In genomic region chr20:43974665-43975064, GRCh38 we compare ENCODE assay signal across 29 cellular contexts.
DNase-seq lines count a peak whose midpoint lies in the region; ATAC-seq, FAIRE-seq and TF ChIP-seq lines count a peak whose summit lies in the region.
"Had no signal": no experiment of that assay in that cellular context is flagged by ENCODE, and none has a peak within 500 bp of the region (broad histone marks: within the 10 kb centered on the region; RNA-seq: fewer than 3 reads in every experiment).

No MANE protein-coding gene starts in this region.

- H3K9me1 ChIP-seq in keratinocyte (ENCODE audit: control insufficient read depth, extremely low read depth, insufficient read depth, low read length), result no peaks in the 10 kb centered on the region

- no peaks in the 10 kb centered on the region for H3K9me2 ChIP-seq in HCT116 (ENCODE audit: insufficient read depth)

- POLR2A ChIA-PET in activated CD8-positive, alpha-beta T cell treated with anti-CD3 and anti-CD28 coated beads for 36 hours (lab: Charles Lee), result interaction anchor here (0.6 kb wide), 1 partner anchor 21 kb away, joined by 3 read pairs; no protein-coding TSS in a partner anchor
- POLR2A ChIA-PET in activated CD8-positive, alpha-beta T cell treated with anti-CD3 and anti-CD28 coated beads, Interleukin-2, amount 10 ng/mL, durations not matched to agents 7 days and 5 days (lab: Charles Lee), result no interaction called here
- POLR2A ChIA-PET in HCT116 (lab: Charles Lee), result interaction anchor here (1.0 to 2.6 kb wide), 6 partner anchors 11 to 130 kb away, joined by 3 to 14 read pairs (median 4); no protein-coding TSS in a partner anchor

- H3K9ac ChIP-seq in HCT116 (ENCODE audit: low read length) (no peak overlapping the region), keratinocyte (ENCODE audit: control insufficient read depth, extremely low read depth, insufficient read depth, low read length) (peak overlapping the region; percentile 0)

- no peak for TF ChIP-seq RAD21 in HCT116 (IDR thresholded peaks at IDR 0.05; ENCODE audit: low read depth)

- in situ Hi-C loops in G401 (cut with HindIII; ENCODE audit: low sequenced_read_pairs), result no loop called here

- peaks cover 1% of the 10 kb centered on the region for H3K9me3 Mint-ChIP-seq in activated CD8-positive, alpha-beta T cell treated with anti-CD3 and anti-CD28 coated beads for 36 hours
- no peaks in the 10 kb centered on the region for H3K9me3 Mint-ChIP-seq in activated CD8-positive, alpha-beta T cell treated with anti-CD3 and anti-CD28 coated beads, Interleukin-2, amount 10 ng/mL, durations not matched to agents 7 days and 5 days (ENCODE audit: insufficient read depth)
- H3K9me3 Mint-ChIP-seq: CD8-positive, alpha-beta T cell; nephron had no signal

- ATAC-seq in activated CD8-positive, alpha-beta T cell treated with anti-CD3 and anti-CD28 coated beads for 36 hours, result no peak
- no peak for ATAC-seq in activated CD8-positive, alpha-beta T cell treated with anti-CD3 and anti-CD28 coated beads, Interleukin-2, amount 10 ng/mL, durations not matched to agents 7 days and 5 days
- ATAC-seq in HCT116, result peak; percentile 17; the same call in 1 of the 2 replicates
- no peak for ATAC-seq in T-helper 17 cell
- ATAC-seq: CD8-positive, alpha-beta T cell; lower lobe of right lung; mucosa of descending colon had no signal

- RAD21 ChIA-PET in HCT116 (lab: Charles Lee; ENCODE audit: low non-redundant PET in 1 of 2, low total read pairs in 2 of 2, uncharacterized antibody in 2 of 2, unreplicated experiment in 2 of 2), result no interaction called here

- H3K9me3 ChIP-seq in HCT116 (ENCODE audit: control insufficient read depth in 1 of 2, insufficient read depth in 1 of 2, low read depth in 1 of 2, low read length in 2 of 2) (no peaks in the 10 kb centered on the region), T-helper 17 cell (ENCODE audit: control insufficient read depth, low read length, poor library complexity, severe bottlenecking) (no peaks in the 10 kb centered on the region), keratinocyte (ENCODE audit: control insufficient read depth, low read depth, low read length) (no peaks in the 10 kb centered on the region)
- H3K9me3 ChIP-seq: lower lobe of right lung, mucosa of descending colon, thyroid gland had no signal

- H3K27ac Mint-ChIP-seq in activated CD8-positive, alpha-beta T cell treated with anti-CD3 and anti-CD28 coated beads for 36 hours, result peak overlapping the region; percentile 79
- H3K27ac Mint-ChIP-seq in activated CD8-positive, alpha-beta T cell treated with anti-CD3 and anti-CD28 coated beads, Interleukin-2, amount 10 ng/mL, durations not matched to agents 7 days and 5 days, result no peak overlapping the region
- H3K27ac Mint-ChIP-seq in T-helper 17 cell, result no peak overlapping the region
- H3K27ac Mint-ChIP-seq: activated CD4-positive, alpha-beta T cell treated with anti-CD3 and anti-CD28 coated beads, Interleukin-2, amount 10 ng/mL, durations not matched to agents 24 days and 14 days; B cell; CD8-positive, alpha-beta T cell; nephron; T-helper 2 cell treated with Interferon-gamma antibody and Interleukin-4, amounts not matched to agents 5 μg/mL and 100 μg/mL, for 36 hours had no signal

- FAIRE-seq in keratinocyte (lab: Jason Lieb, UNC), result no peak
- FAIRE-seq: endothelial cell of umbilical vein, GM12892, H1 had no signal

- H3K79me2 ChIP-seq in HCT116 (ENCODE audit: insufficient read depth, low read length) (no peaks in the 10 kb centered on the region), keratinocyte (ENCODE audit: control insufficient read depth, insufficient read depth, low read length) (no peaks in the 10 kb centered on the region)

- H3K36me3 Mint-ChIP-seq in activated CD8-positive, alpha-beta T cell treated with anti-CD3 and anti-CD28 coated beads for 36 hours (ENCODE audit: low read depth), result no peaks in the 10 kb centered on the region
- H3K36me3 Mint-ChIP-seq in activated CD8-positive, alpha-beta T cell treated with anti-CD3 and anti-CD28 coated beads, Interleukin-2, amount 10 ng/mL, durations not matched to agents 7 days and 5 days (ENCODE audit: low read depth), result peaks cover 5% of the 10 kb centered on the region
- H3K36me3 Mint-ChIP-seq in T-helper 17 cell (ENCODE audit: low read depth), result peaks cover 2% of the 10 kb centered on the region
- H3K36me3 Mint-ChIP-seq: CD8-positive, alpha-beta T cell; IgD-negative memory B cell had no signal

- H2AFZ ChIP-seq in HCT116 (ENCODE audit: low read depth, low read length, poor library complexity, severe bottlenecking), result no peak overlapping the region
- no peak overlapping the region for H2AFZ ChIP-seq in keratinocyte (ENCODE audit: control insufficient read depth, low read length)

- H3K4me1 Mint-ChIP-seq in activated CD8-positive, alpha-beta T cell treated with anti-CD3 and anti-CD28 coated beads for 36 hours (ENCODE audit: low read depth), result peaks cover 21% of the 10 kb centered on the region
- H3K4me1 Mint-ChIP-seq in activated CD8-positive, alpha-beta T cell treated with anti-CD3 and anti-CD28 coated beads, Interleukin-2, amount 10 ng/mL, durations not matched to agents 7 days and 5 days (ENCODE audit: low read depth), result no peaks in the 10 kb centered on the region
- H3K4me1 Mint-ChIP-seq in T-helper 17 cell, result peaks cover 6% of the 10 kb centered on the region
- H3K4me1 Mint-ChIP-seq: B cell, nephron had no signal

- H3K4me3 Mint-ChIP-seq in activated CD8-positive, alpha-beta T cell treated with anti-CD3 and anti-CD28 coated beads for 36 hours, result no peak overlapping the region
- H3K4me3 Mint-ChIP-seq in activated CD8-positive, alpha-beta T cell treated with anti-CD3 and anti-CD28 coated beads, Interleukin-2, amount 10 ng/mL, durations not matched to agents 7 days and 5 days, result no peak overlapping the region
- peak overlapping the region; percentile 19 for H3K4me3 Mint-ChIP-seq in T-helper 17 cell
- H3K4me3 Mint-ChIP-seq: activated CD4-positive, alpha-beta T cell treated with anti-CD3 and anti-CD28 coated beads, Interleukin-2, amount 10 ng/mL, durations not matched to agents 24 days and 14 days; B cell; CD8-positive, alpha-beta T cell; nephron; stimulated activated naive CD8-positive, alpha-beta T cell treated with anti-CD3 and anti-CD28 coated beads, Interleukin-15, Interleukin-2, amounts not matched to agents 100 ng/mL and 50 ng/mL, for 24 hours; T-helper 2 cell treated with Interferon-gamma antibody and Interleukin-4, amounts not matched to agents 5 μg/mL and 100 μg/mL, for 36 hours had no signal

- no TSS peak for BruUV-seq in HCT116 (replicated peaks; lab: Mats Ljungman, UMichigan)

- no peak overlapping the region for H3K4me3 ChIP-seq in HCT116 (replicated peaks in 1 of 2; ENCODE audit: low read depth in 1 of 2, low read length in 2 of 2)
- no peak overlapping the region for H3K4me3 ChIP-seq in keratinocyte (ENCODE audit: control insufficient read depth in 2 of 3, extremely low read depth in 1 of 3, insufficient read depth in 2 of 3, low read depth in 1 of 3, low read length in 3 of 3)
- H3K4me3 ChIP-seq: lower lobe of right lung, mucosa of descending colon, thyroid gland had no signal

- H3K36me3 ChIP-seq in HCT116 (ENCODE audit: control insufficient read depth in 1 of 2, insufficient read depth in 2 of 2, low read length in 2 of 2) (no peaks in the 10 kb centered on the region), keratinocyte (ENCODE audit: control insufficient read depth in 2 of 2, extremely low read depth in 1 of 2, insufficient read depth in 2 of 2, low read length in 2 of 2) (no peaks in the 10 kb centered on the region)
- H3K36me3 ChIP-seq: brain microvascular endothelial cell, lower lobe of right lung, thyroid gland, WERI-Rb-1 had no signal

- no peak for DNase-seq in activated CD8-positive, alpha-beta T cell treated with anti-CD3 and anti-CD28 coated beads for 36 hours
- DNase-seq in activated CD8-positive, alpha-beta T cell treated with anti-CD3 and anti-CD28 coated beads, Interleukin-2, amount 10 ng/mL, durations not matched to agents 7 days and 5 days, result no peak
- DNase-seq in HCT116 (ENCODE audit: low read depth, low spot score), result no peak
- DNase-seq in T-helper 17 cell, result no peak
- no peak for DNase-seq in keratinocyte (ENCODE audit: low read depth, low spot score)
- no peak for DNase-seq in G401 (ENCODE audit: low spot score)
- no peak for DNase-seq in iPS-NIHi7 (ENCODE audit: extremely low spot score)
- no peak for DNase-seq in hepatic stellate cell (ENCODE audit: low spot score)
- DNase-seq: activated CD4-positive, alpha-beta T cell treated with anti-CD3 and anti-CD28 coated beads, Interleukin-2, amount 10 ng/mL, durations not matched to agents 24 days and 14 days; activated CD8-positive, alpha-beta memory T cell treated with anti-CD3 and anti-CD28 coated beads, Interleukin-2, amount 50 U/mL, for 4 hours; CD8-positive, alpha-beta T cell; DMS 273 treated with DMSO at 0.1 percent for 48 hours; glutamatergic neuron; lower lobe of right lung; mucosa of descending colon; NCI-H1105 treated with DMSO at 0.1 percent for 48 hours; NCI-H2029 treated with DMSO at 0.1 percent for 48 hours; NCI-H2227 treated with DMSO at 0.1 percent for 48 hours; thyroid gland; WERI-Rb-1 had no signal

- intact Hi-C loops in activated CD8-positive, alpha-beta T cell treated with anti-CD3 and anti-CD28 coated beads for 36 hours (cut with micrococcal nuclease), result no loop called here
- intact Hi-C loops in HCT116 (cut with micrococcal nuclease), result no loop called here

- peaks cover 25 to 43% of the 10 kb centered on the region in 2 experiments for H3K4me1 ChIP-seq in HCT116 (ENCODE audit: control insufficient read depth in 1 of 2, insufficient read depth in 2 of 2, low read length in 2 of 2)
- H3K4me1 ChIP-seq in keratinocyte (ENCODE audit: control insufficient read depth, extremely low read depth, insufficient read depth, low read length), result peaks cover 17% of the 10 kb centered on the region
- H3K4me1 ChIP-seq: lower lobe of right lung had no signal

- dilution Hi-C loops in keratinocyte (cut with MboI; ENCODE audit: extremely low pct_ligation_motif_present, low sequenced_read_pairs), result no loop called here

- CTCF ChIA-PET in activated CD8-positive, alpha-beta T cell treated with anti-CD3 and anti-CD28 coated beads for 36 hours (lab: Charles Lee), result interaction anchor here (1.0 kb wide), 1 partner anchor 106 kb away, joined by 3 read pairs; no protein-coding TSS in a partner anchor
- CTCF ChIA-PET in activated CD8-positive, alpha-beta T cell treated with anti-CD3 and anti-CD28 coated beads, Interleukin-2, amount 10 ng/mL, durations not matched to agents 7 days and 5 days (lab: Charles Lee), result no interaction called here
- CTCF ChIA-PET in HCT116 (lab: Charles Lee), result interaction anchor here (2.1 kb wide), 1 partner anchor 9 kb away, joined by 9 read pairs; no protein-coding TSS in a partner anchor

- H3K27me3 ChIP-seq in HCT116 (ENCODE audit: insufficient read depth, low read length), result no peaks in the 10 kb centered on the region
- H3K27me3 ChIP-seq in keratinocyte (ENCODE audit: control insufficient read depth, extremely low read depth, insufficient read depth, low read length), result no peaks in the 10 kb centered on the region
- H3K27me3 ChIP-seq: brain microvascular endothelial cell, thyroid gland had no signal

- TF ChIP-seq POLR2A in HCT116 (IDR thresholded peaks at IDR 0.05; ENCODE audit: borderline replicate concordance, extremely low read depth, insufficient read depth, insufficient read length), result no peak

- peak overlapping the region; percentile 69 for H3K4me2 ChIP-seq in HCT116 (ENCODE audit: low read length)
- peak overlapping the region; percentile 53 for H3K4me2 ChIP-seq in keratinocyte (ENCODE audit: control insufficient read depth, extremely low read depth, insufficient read depth, low read depth, low read length)

- peaks cover 13% of the 10 kb centered on the region for H3K27me3 Mint-ChIP-seq in activated CD8-positive, alpha-beta T cell treated with anti-CD3 and anti-CD28 coated beads for 36 hours
- peaks cover 37% of the 10 kb centered on the region for H3K27me3 Mint-ChIP-seq in activated CD8-positive, alpha-beta T cell treated with anti-CD3 and anti-CD28 coated beads, Interleukin-2, amount 10 ng/mL, durations not matched to agents 7 days and 5 days (ENCODE audit: low read depth)
- peaks cover 13% of the 10 kb centered on the region for H3K27me3 Mint-ChIP-seq in T-helper 17 cell
- H3K27me3 Mint-ChIP-seq: IgD-negative memory B cell had no signal

- H4K20me1 ChIP-seq in HCT116 (ENCODE audit: insufficient read depth) (no peaks in the 10 kb centered on the region), keratinocyte (ENCODE audit: control insufficient read depth, extremely low read depth, insufficient read depth, low read length) (no peaks in the 10 kb centered on the region)

- H3K27ac ChIP-seq in HCT116 (ENCODE audit: low read depth, low read length) (peak overlapping the region; percentile 49), keratinocyte (ENCODE audit: control insufficient read depth, insufficient read depth, low read length) (peak overlapping the region; percentile 74)
- H3K27ac ChIP-seq: lower lobe of right lung, thyroid gland, WERI-Rb-1 had no signal

- no peak for TF ChIP-seq CTCF in activated CD8-positive, alpha-beta T cell treated with anti-CD3 and anti-CD28 coated beads for 36 hours (IDR thresholded peaks at IDR 0.05)
- no peak for TF ChIP-seq CTCF in HCT116 (IDR thresholded peaks at IDR 0.05 in 2 of 3, conservative IDR thresholded peaks at IDR 0.05 in 1 of 3; ENCODE audit: borderline replicate concordance in 1 of 3, insufficient read depth in 1 of 3, low read depth in 2 of 3, low read length in 2 of 3)
- no peak for TF ChIP-seq CTCF in keratinocyte (optimal IDR thresholded peaks at IDR 0.05 in 1 of 3, IDR thresholded peaks at IDR 0.05 in 1 of 3, conservative IDR thresholded peaks at IDR 0.05 in 1 of 3; ENCODE audit: extremely low read depth in 1 of 3, insufficient read depth in 2 of 3, low read length in 3 of 3)
